Comparison of ENCODE assay signal across 19 cellular contexts in the genomic region with DNA sequence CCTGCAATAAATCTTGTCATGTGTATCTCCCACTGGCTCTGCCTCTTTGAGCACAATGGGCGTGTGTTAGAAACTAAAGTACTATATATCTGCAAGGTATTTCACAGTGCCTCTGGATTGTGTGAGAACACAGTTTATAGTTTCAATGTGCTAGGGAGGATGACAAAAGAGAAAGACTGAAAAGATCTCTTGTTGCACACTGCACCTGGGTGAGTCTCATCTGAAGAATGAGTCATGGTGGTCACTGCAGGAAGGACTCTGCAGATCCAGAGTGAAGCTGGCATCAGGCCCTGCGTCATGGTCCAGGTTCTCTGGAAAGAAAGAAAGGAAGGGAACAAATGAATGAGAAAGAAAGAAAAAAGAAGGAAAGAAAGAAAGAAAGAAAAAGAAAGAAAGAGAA. TPM values are rescaled to one million over a fixed set of nuclear protein-coding genes. Genes with fewer than 3 reads are reported as not detected.
DNase-seq lines count a peak whose midpoint lies in the region; ATAC-seq lines count a peak whose summit lies in the region.
"Had no signal": no experiment of that assay in that cellular context is flagged by ENCODE, and none has a peak within 500 bp of the region (broad histone marks: within the 10 kb centered on the region; RNA-seq: fewer than 3 reads in every experiment).

No MANE protein-coding gene starts in this region.

- ATAC-seq in activated CD4-positive, alpha-beta T cell treated with anti-CD3 and anti-CD28 coated beads for 36 hours = peak; percentile 40
- ATAC-seq in activated T-helper 17 cell treated with anti-CD3 and anti-CD28 coated beads, Interleukin-2, amount 50 U/mL, for 72 hours (replicated peaks) = peak; percentile 40
- no peak for ATAC-seq in stimulated activated naive B cell treated with anti-CD40 and anti-IgM and Interleukin-4, amounts not matched to agents 10 μg/mL and 1 μg/mL and 100 μg/mL, for 72 hours (replicated peaks)
- ATAC-seq: left lobe of liver had no signal

- no peak for DNase-seq in activated CD4-positive, alpha-beta T cell treated with anti-CD3 and anti-CD28 coated beads for 36 hours
- no peak for DNase-seq in activated CD4-positive, alpha-beta T cell treated with anti-CD3 and anti-CD28 coated beads, Interleukin-2, amount 50 U/mL, for 4 hours
- DNase-seq in HK-2 (ENCODE audit: unreplicated experiment) (peak; percentile 16), kidney tubule cell (ENCODE audit: low spot score) (peak; percentile 80), globus pallidus (ENCODE audit: low spot score) (no peak)
- no peak for DNase-seq in stimulated activated naive B cell treated with anti-CD40 and anti-IgM and Interleukin-4, amounts not matched to agents 10 μg/mL and 1 μg/mL and 100 μg/mL, for 72 hours
- DNase-seq in activated CD4-positive, CD25-positive, alpha-beta regulatory T cell (lab: John Stamatoyannopoulos, UW) = no peak
- DNase-seq: 8988T; activated CD4-positive, alpha-beta T cell treated with anti-CD3 and anti-CD28 coated beads for 1 hour; activated CD8-positive, alpha-beta memory T cell treated with anti-CD3 and anti-CD28 coated beads, Interleukin-2, amount 50 U/mL, for 48 hours; activated naive CD4-positive, alpha-beta T cell treated with Interleukin-2 at 50 U/mL for 16 hours; foreskin fibroblast; NCI-H1694 treated with DMSO at 0.1 percent for 48 hours; NCI-H510A treated with DMSO at 0.1 percent for 48 hours; T1000; testis had no signal

- H3K27ac Mint-ChIP-seq in activated CD4-positive, alpha-beta T cell treated with anti-CD3 and anti-CD28 coated beads for 36 hours = peak overlapping the region; percentile 75
- peak overlapping the region; percentile 24 for H3K27ac Mint-ChIP-seq in activated T-helper 17 cell treated with anti-CD3 and anti-CD28 coated beads, Interleukin-2, amount 50 U/mL, for 72 hours
- H3K27ac Mint-ChIP-seq in stimulated activated naive B cell treated with anti-CD40 and anti-IgM and Interleukin-4, amounts not matched to agents 10 μg/mL and 1 μg/mL and 100 μg/mL, for 72 hours = no peak overlapping the region
- H3K27ac Mint-ChIP-seq: neural progenitor cell had no signal

- peaks cover 23% of the 10 kb centered on the region for H3K27me3 Mint-ChIP-seq in activated CD4-positive, alpha-beta T cell treated with anti-CD3 and anti-CD28 coated beads for 36 hours
- peaks cover 14% of the 10 kb centered on the region for H3K27me3 Mint-ChIP-seq in activated T-helper 17 cell treated with anti-CD3 and anti-CD28 coated beads, Interleukin-2, amount 50 U/mL, for 72 hours
- H3K27me3 Mint-ChIP-seq in stimulated activated naive B cell treated with anti-CD40 and anti-IgM and Interleukin-4, amounts not matched to agents 10 μg/mL and 1 μg/mL and 100 μg/mL, for 72 hours = peaks cover 25 to 30% of the 10 kb centered on the region in 2 donors

- POLR2A ChIA-PET in activated CD4-positive, alpha-beta T cell treated with anti-CD3 and anti-CD28 coated beads for 36 hours (lab: Charles Lee) = no interaction called here

- CTCF ChIA-PET in activated CD4-positive, alpha-beta T cell treated with anti-CD3 and anti-CD28 coated beads for 36 hours (lab: Charles Lee) = no interaction called here

- H3K4me1 Mint-ChIP-seq in activated CD4-positive, alpha-beta T cell treated with anti-CD3 and anti-CD28 coated beads for 36 hours = peaks cover 13% of the 10 kb centered on the region
- peaks cover 13% of the 10 kb centered on the region for H3K4me1 Mint-ChIP-seq in activated T-helper 17 cell treated with anti-CD3 and anti-CD28 coated beads, Interleukin-2, amount 50 U/mL, for 72 hours
- no peaks in the 10 kb centered on the region for H3K4me1 Mint-ChIP-seq in stimulated activated naive B cell treated with anti-CD40 and anti-IgM and Interleukin-4, amounts not matched to agents 10 μg/mL and 1 μg/mL and 100 μg/mL, for 72 hours
- H3K4me1 Mint-ChIP-seq: neural progenitor cell had no signal

- H3K4me3 Mint-ChIP-seq in activated CD4-positive, alpha-beta T cell treated with anti-CD3 and anti-CD28 coated beads for 36 hours = no peak overlapping the region
- no peak overlapping the region for H3K4me3 Mint-ChIP-seq in activated T-helper 17 cell treated with anti-CD3 and anti-CD28 coated beads, Interleukin-2, amount 50 U/mL, for 72 hours
- no peak overlapping the region for H3K4me3 Mint-ChIP-seq in stimulated activated naive B cell treated with anti-CD40 and anti-IgM and Interleukin-4, amounts not matched to agents 10 μg/mL and 1 μg/mL and 100 μg/mL, for 72 hours
- H3K4me3 Mint-ChIP-seq: neural progenitor cell had no signal

- H3K9me3 Mint-ChIP-seq in activated CD4-positive, alpha-beta T cell treated with anti-CD3 and anti-CD28 coated beads for 36 hours (ENCODE audit: low read depth) = no peaks in the 10 kb centered on the region
- no peaks in the 10 kb centered on the region for H3K9me3 Mint-ChIP-seq in activated T-helper 17 cell treated with anti-CD3 and anti-CD28 coated beads, Interleukin-2, amount 50 U/mL, for 72 hours
- H3K9me3 Mint-ChIP-seq in stimulated activated naive B cell treated with anti-CD40 and anti-IgM and Interleukin-4, amounts not matched to agents 10 μg/mL and 1 μg/mL and 100 μg/mL, for 72 hours = no peaks in the 10 kb centered on the region
- H3K9me3 Mint-ChIP-seq: neural progenitor cell had no signal

- intact Hi-C loops in activated CD4-positive, alpha-beta T cell treated with anti-CD3 and anti-CD28 coated beads for 36 hours (cut with DNase I, micrococcal nuclease) = loop anchor here in 1 of 2 experiments (5.0 kb wide), 1 partner anchor 202 kb away; no protein-coding TSS in a partner anchor

- H3K36me3 Mint-ChIP-seq in activated CD4-positive, alpha-beta T cell treated with anti-CD3 and anti-CD28 coated beads for 36 hours (ENCODE audit: low read depth) = no peaks in the 10 kb centered on the region
- H3K36me3 Mint-ChIP-seq in activated T-helper 17 cell treated with anti-CD3 and anti-CD28 coated beads, Interleukin-2, amount 50 U/mL, for 72 hours (ENCODE audit: low read depth) = no peaks in the 10 kb centered on the region
- H3K36me3 Mint-ChIP-seq in stimulated activated naive B cell treated with anti-CD40 and anti-IgM and Interleukin-4, amounts not matched to agents 10 μg/mL and 1 μg/mL and 100 μg/mL, for 72 hours = no peaks in the 10 kb centered on the region
- H3K36me3 Mint-ChIP-seq: neural progenitor cell had no signal

RNA-seq across cellular contexts. Expression of gene CTSV, which starts 20.7 kb away (rescaled TPM):
- under 1 TPM; 0.71 to 0.74 TPM for total RNA-seq in activated CD4-positive, alpha-beta T cell treated with anti-CD3 and anti-CD28 coated beads for 36 hours
- 1 to 10 TPM; 1.0 to 2.1 TPM for total RNA-seq in activated T-helper 17 cell treated with anti-CD3 and anti-CD28 coated beads, Interleukin-2, amount 50 U/mL, for 72 hours

Comparison
In these comparisons a context has a peak if more than half of its experiments do, and no peak if none do; other contexts are left out.
1. ATAC-seq: peak in activated CD4-positive, alpha-beta T cell treated with anti-CD3 and anti-CD28 coated beads for 36 hours (single experiment) and activated T-helper 17 cell treated with anti-CD3 and anti-CD28 coated beads, Interleukin-2, amount 50 U/mL, for 72 hours (single experiment); none in stimulated activated naive B cell treated with anti-CD40 and anti-IgM and Interleukin-4, amounts not matched to agents 10 μg/mL and 1 μg/mL and 100 μg/mL, for 72 hours (0 of 2).
2. DNase-seq: peak in HK-2 (single experiment) and kidney tubule cell (single experiment); none in activated CD4-positive, alpha-beta T cell treated with anti-CD3 and anti-CD28 coated beads for 36 hours (single experiment), activated CD4-positive, alpha-beta T cell treated with anti-CD3 and anti-CD28 coated beads, Interleukin-2, amount 50 U/mL, for 4 hours (0 of 2), globus pallidus (single experiment), stimulated activated naive B cell treated with anti-CD40 and anti-IgM and Interleukin-4, amounts not matched to agents 10 μg/mL and 1 μg/mL and 100 μg/mL, for 72 hours (single experiment) and activated CD4-positive, CD25-positive, alpha-beta regulatory T cell (0 of 4).